ENCODE assay signal across 8 cellular contexts in genomic region chr2:176126929-176127768, GRCh38. TPM values are rescaled to one million over a fixed set of nuclear protein-coding genes. Genes with fewer than 3 reads are reported as not detected.
A peak's percentile ranks its signal among the peaks of the same experiment; 100 is the strongest.
DNase-seq lines count a peak whose midpoint lies in the region; ATAC-seq and TF ChIP-seq lines count a peak whose summit lies in the region.

No MANE protein-coding gene starts in this region.

- no peaks in the 10 kb centered on the region for H3K79me2 ChIP-seq in HCT116 (ENCODE audit: insufficient read depth, low read length)

- H3K27ac ChIP-seq in HCT116 (ENCODE audit: low read depth, low read length) (no peak overlapping the region), Panc1 (ENCODE audit: low read length) (no peak overlapping the region), prostate gland (no peak overlapping the region)

- TF ChIP-seq POLR2A in HCT116 (IDR thresholded peaks at IDR 0.05; ENCODE audit: borderline replicate concordance, extremely low read depth, insufficient read depth, insufficient read length): no peak
- TF ChIP-seq POLR2A in prostate gland (IDR thresholded peaks at IDR 0.05): no peak

- no peak overlapping the region for H3K9ac ChIP-seq in HCT116 (ENCODE audit: low read length)

- POLR2A ChIA-PET in HCT116 (lab: Charles Lee) (interaction anchor here (0.7 to 1.9 kb wide), 6 partner anchors 42 to 1035 kb away, joined by 3 to 5 read pairs (median 4); no protein-coding TSS in a partner anchor), Panc1 (lab: Charles Lee) (no interaction called here)

- intact Hi-C loops in HCT116 (cut with micrococcal nuclease): loop anchor here (1.0 to 5.0 kb wide), 7 partner anchors 511 to 1630 kb away; no protein-coding TSS in a partner anchor
- intact Hi-C loops in Panc1 (cut with micrococcal nuclease; ENCODE audit: unreplicated experiment): loop anchor here (2.0 to 10.0 kb wide), 5 partner anchors 512 to 1035 kb away; no protein-coding TSS in a partner anchor
- intact Hi-C loops in prostate gland (cut with DNase I): loop anchor here (5.0 to 10.0 kb wide), 2 partner anchors 688 to 1020 kb away; no protein-coding TSS in a partner anchor

- TF ChIP-seq CTCF in HCT116 (IDR thresholded peaks at IDR 0.05 in 2 of 3, conservative IDR thresholded peaks at IDR 0.05 in 1 of 3; ENCODE audit: borderline replicate concordance in 1 of 3, insufficient read depth in 1 of 3, low read depth in 2 of 3, low read length in 2 of 3): peak; percentile 64 to 88 (median 87)
- peak; percentile 87 for TF ChIP-seq CTCF in Panc1 (IDR thresholded peaks at IDR 0.05)
- TF ChIP-seq CTCF in foreskin fibroblast (IDR thresholded peaks at IDR 0.05; ENCODE audit: low read depth, low read length): peak; percentile 59
- TF ChIP-seq CTCF in prostate gland (IDR thresholded peaks at IDR 0.05): peak; percentile 83 to 97 (median 91)

- 22% methylated on average over 13 of the region's 13 CpGs for WGBS in prostate gland

- in situ Hi-C loops in Panc1 (cut with HindIII; ENCODE audit: low pct_unique_long_range_greater_than_20kb, low sequenced_read_pairs): no loop called here

- no peaks in the 10 kb centered on the region for H3K36me3 ChIP-seq in HCT116 (ENCODE audit: control insufficient read depth in 1 of 2, insufficient read depth in 2 of 2, low read length in 2 of 2)
- H3K36me3 ChIP-seq in Panc1 (ENCODE audit: control insufficient read depth, insufficient read depth, low read length): no peaks in the 10 kb centered on the region
- H3K36me3 ChIP-seq in prostate gland: no peaks in the 10 kb centered on the region

- H4K20me1 ChIP-seq in HCT116 (ENCODE audit: insufficient read depth): no peaks in the 10 kb centered on the region

- H3K4me3 ChIP-seq in HCT116 (replicated peaks in 1 of 2; ENCODE audit: low read depth in 1 of 2, low read length in 2 of 2): peak overlapping the region; percentile 9; a peak in 2 of 4 replicates
- peak overlapping the region in 1 of 2 experiments; percentile 25; a peak in 1 of 4 replicates for H3K4me3 ChIP-seq in Panc1 (ENCODE audit: low read depth in 2 of 2, low read length in 2 of 2)
- no peak overlapping the region for H3K4me3 ChIP-seq in foreskin fibroblast (ENCODE audit: low read depth in 1 of 2, low read length in 2 of 2)
- H3K4me3 ChIP-seq in prostate gland: no peak overlapping the region

- H3K27me3 ChIP-seq in HCT116 (ENCODE audit: insufficient read depth, low read length): no peaks in the 10 kb centered on the region
- no peaks in the 10 kb centered on the region for H3K27me3 ChIP-seq in Panc1 (ENCODE audit: control insufficient read depth, insufficient read depth, low read length)
- H3K27me3 ChIP-seq in prostate gland (replicated peaks; ENCODE audit: insufficient read depth): no peaks in the 10 kb centered on the region

- RAD21 ChIA-PET in HCT116 (lab: Charles Lee; ENCODE audit: low non-redundant PET in 1 of 2, low total read pairs in 2 of 2, uncharacterized antibody in 2 of 2, unreplicated experiment in 2 of 2): interaction anchor here (0.6 to 1.5 kb wide), 8 partner anchors 328 to 1037 kb away, joined by 3 to 7 read pairs (median 3); no protein-coding TSS in a partner anchor

- peak overlapping the region; percentile 51 for H3K4me2 ChIP-seq in HCT116 (ENCODE audit: low read length)

- ATAC-seq in HCT116 (no peak), Panc1 (peak; percentile 72; the same call in 1 of the 2 replicates), GM21390 (IDR thresholded peaks at IDR 0.05; ENCODE audit: unreplicated experiment) (no peak)

- H3K9me3 ChIP-seq in HCT116 (ENCODE audit: control insufficient read depth in 1 of 2, insufficient read depth in 1 of 2, low read depth in 1 of 2, low read length in 2 of 2): no peaks in the 10 kb centered on the region
- no peaks in the 10 kb centered on the region for H3K9me3 ChIP-seq in Panc1 (ENCODE audit: control insufficient read depth, insufficient read depth, low read depth, low read length)
- no peaks in the 10 kb centered on the region for H3K9me3 ChIP-seq in prostate gland

- no peaks in the 10 kb centered on the region for H3K9me2 ChIP-seq in HCT116 (ENCODE audit: insufficient read depth)

- peak overlapping the region; percentile 70 for H2AFZ ChIP-seq in HCT116 (ENCODE audit: low read depth, low read length, poor library complexity, severe bottlenecking)

- peak; percentile 76 for DNase-seq in AG08396 (ENCODE audit: low spot score)
- DNase-seq in HCT116 (ENCODE audit: low read depth, low spot score): no peak
- no peak for DNase-seq in Panc1 (ENCODE audit: low read depth, low spot score)
- peak; percentile 47 to 54 for DNase-seq in activated T-helper 1 cell treated with anti-CD3 and anti-CD28 coated beads, Interleukin-2, amount 50 U/mL, for 16 hours (ENCODE audit: low read depth in 1 of 2, low spot score in 1 of 2)
- peak; percentile 40 to 84 for DNase-seq in foreskin fibroblast
- DNase-seq in prostate gland (ENCODE audit: low spot score): peak; percentile 55
- DNase-seq in middle frontal gyrus (ENCODE audit: extremely low spot score, low spot score): no peak

- CTCF ChIA-PET in HCT116 (lab: Charles Lee) (interaction anchor here (0.8 to 3.9 kb wide), 27 partner anchors 10 to 1038 kb away, joined by 3 to 36 read pairs (median 6); no protein-coding TSS in a partner anchor), Panc1 (lab: Charles Lee) (interaction anchor here (0.7 to 1.5 kb wide), 8 partner anchors 12 to 1028 kb away, joined by 3 to 11 read pairs (median 4); partner anchors contain the start of gene HOXD4)

- H3K4me1 ChIP-seq in HCT116 (ENCODE audit: control insufficient read depth in 1 of 2, insufficient read depth in 2 of 2, low read length in 2 of 2) (peaks cover 6 to 17% of the 10 kb centered on the region in 2 experiments; a peak in 3 of 4 replicates), Panc1 (ENCODE audit: control insufficient read depth, insufficient read depth, low read length) (peaks cover 7% of the 10 kb centered on the region), prostate gland (replicated peaks) (no peaks in the 10 kb centered on the region)

- peak; percentile 93 for TF ChIP-seq RAD21 in HCT116 (IDR thresholded peaks at IDR 0.05; ENCODE audit: low read depth)

- no TSS peak for BruUV-seq in HCT116 (replicated peaks; lab: Mats Ljungman, UMichigan)
- BruUV-seq in Panc1 (replicated peaks; lab: Mats Ljungman, UMichigan): no TSS peak

TF ChIP-seq in HCT116, 20 proteins besides CTCF, POLR2A, EP300 and RAD21:
- TF ChIP-seq JUND (IDR thresholded peaks at IDR 0.05): no peak
- TF ChIP-seq CEBPB (IDR thresholded peaks at IDR 0.05; ENCODE audit: low read depth): no peak
- no peak for TF ChIP-seq ZNF274 (IDR thresholded peaks at IDR 0.05; ENCODE audit: low read depth, low read length)
- no peak for TF ChIP-seq ATF3 (IDR thresholded peaks at IDR 0.05)
- no peak for TF ChIP-seq ELF1 (IDR thresholded peaks at IDR 0.05; ENCODE audit: borderline replicate concordance, low read depth)
- no peak for TF ChIP-seq POLR2AphosphoS5 (IDR thresholded peaks at IDR 0.05; ENCODE audit: low read depth, low read length)

RNA-seq across cellular contexts. Expression of gene HOXD8, which starts 2.4 kb away (rescaled TPM):
- total RNA-seq in HCT116 (2021; ENCODE audit: unreplicated experiment) (6.0 TPM), Panc1 (2021; ENCODE audit: unreplicated experiment) (not detected), prostate gland (10 to 100 TPM; 10.4 to 30.8 TPM)
- 2.3 and 3.0 TPM in 2 replicates for polyA plus RNA-seq in HCT116 (2012)
- polyA plus RNA-seq in Panc1 (2012; ENCODE audit: insufficient read length): not detected

RNA-seq across cellular contexts. Expression of gene HOXD9, which starts 4.6 kb away (rescaled TPM):
- total RNA-seq in HCT116 (2021; ENCODE audit: unreplicated experiment) (not detected), Panc1 (2021; ENCODE audit: unreplicated experiment) (0.15 TPM), prostate gland (10 to 100 TPM in 1 of 2 donors, 1 to 10 TPM in 1; 5.9 to 29.1 TPM)
- 0.05 TPM in 2 replicates for polyA plus RNA-seq in HCT116 (2012)
- 0.19 TPM for polyA plus RNA-seq in Panc1 (2012; ENCODE audit: insufficient read length)

RNA-seq across cellular contexts. Expression of gene HOXD10, which starts 10.6 kb away (rescaled TPM):
- total RNA-seq in HCT116 (2021; ENCODE audit: unreplicated experiment) (not detected), Panc1 (2021; ENCODE audit: unreplicated experiment) (not detected), prostate gland (10 to 100 TPM; 10.4 to 32.5 TPM)
- polyA plus RNA-seq in HCT116 (2012): 0.09 TPM in 1 of 2 replicates, not detected in the other
- 0.46 TPM for polyA plus RNA-seq in Panc1 (2012; ENCODE audit: insufficient read length)

RNA-seq across cellular contexts. Expression of gene HOXD11, which starts 20.1 kb away (rescaled TPM):
- total RNA-seq in HCT116 (2021; ENCODE audit: unreplicated experiment): not detected
- polyA plus RNA-seq in HCT116 (2012): not detected in 2 replicates
- 0.49 TPM for total RNA-seq in Panc1 (2021; ENCODE audit: unreplicated experiment)
- 0.35 TPM for polyA plus RNA-seq in Panc1 (2012; ENCODE audit: insufficient read length)
- 10 to 100 TPM in 1 of 2 donors, 1 to 10 TPM in 1; 8.0 to 14.9 TPM for total RNA-seq in prostate gland

RNA-seq across cellular contexts. Expression of gene HOXD4, which starts 24.2 kb away (rescaled TPM):
- total RNA-seq in HCT116 (2021; ENCODE audit: unreplicated experiment) (0.61 TPM), Panc1 (2021; ENCODE audit: unreplicated experiment) (1.4 TPM), prostate gland (1 to 10 TPM; 1.2 to 6.7 TPM)
- 0.07 and 0.39 TPM in 2 replicates for polyA plus RNA-seq in HCT116 (2012)
- polyA plus RNA-seq in Panc1 (2012; ENCODE audit: insufficient read length): 0.82 TPM

Comparison
In these comparisons a context has a peak if more than half of its experiments do, and no peak if none do; other contexts are left out.
1. DNase-seq: peak in AG08396 (single experiment), activated T-helper 1 cell treated with anti-CD3 and anti-CD28 coated beads, Interleukin-2, amount 50 U/mL, for 16 hours (2 of 2), foreskin fibroblast (2 of 2) and prostate gland (single experiment); none in HCT116 (single experiment), Panc1 (single experiment) and middle frontal gyrus (single experiment).
2. H3K4me3 ChIP-seq: peak in HCT116 (2 of 2); none in foreskin fibroblast (0 of 2) and prostate gland (0 of 2).
3. Peak in every context shown above with its lines, with median percentiles within 50 percentile points of each other: CTCF ChIP-seq.